Comparison of ENCODE assay signal across 1 cellular context in genomic region chr4:159010563-159011260, GRCh38.
TF ChIP-seq lines count a peak whose summit lies in the region.

No MANE protein-coding gene starts in this region.

TF ChIP-seq in HepG2, 621 proteins besides CTCF, POLR2A, EP300 and RAD21 (continued from another document):
- TF ChIP-seq NFE2L2 (IDR thresholded peaks at IDR 0.05; ENCODE audit: low read length): no peak
- TF ChIP-seq ZNF709 (CRISPR knock-in tag; IDR thresholded peaks at IDR 0.05): no peak
- TF ChIP-seq POLR2AphosphoS5 (IDR thresholded peaks at IDR 0.05; ENCODE audit: low read depth, low read length): no peak
- no peak for TF ChIP-seq HES4 (CRISPR knock-in tag; IDR thresholded peaks at IDR 0.05; ENCODE audit: borderline replicate concordance)
- TF ChIP-seq, protein P1, sequence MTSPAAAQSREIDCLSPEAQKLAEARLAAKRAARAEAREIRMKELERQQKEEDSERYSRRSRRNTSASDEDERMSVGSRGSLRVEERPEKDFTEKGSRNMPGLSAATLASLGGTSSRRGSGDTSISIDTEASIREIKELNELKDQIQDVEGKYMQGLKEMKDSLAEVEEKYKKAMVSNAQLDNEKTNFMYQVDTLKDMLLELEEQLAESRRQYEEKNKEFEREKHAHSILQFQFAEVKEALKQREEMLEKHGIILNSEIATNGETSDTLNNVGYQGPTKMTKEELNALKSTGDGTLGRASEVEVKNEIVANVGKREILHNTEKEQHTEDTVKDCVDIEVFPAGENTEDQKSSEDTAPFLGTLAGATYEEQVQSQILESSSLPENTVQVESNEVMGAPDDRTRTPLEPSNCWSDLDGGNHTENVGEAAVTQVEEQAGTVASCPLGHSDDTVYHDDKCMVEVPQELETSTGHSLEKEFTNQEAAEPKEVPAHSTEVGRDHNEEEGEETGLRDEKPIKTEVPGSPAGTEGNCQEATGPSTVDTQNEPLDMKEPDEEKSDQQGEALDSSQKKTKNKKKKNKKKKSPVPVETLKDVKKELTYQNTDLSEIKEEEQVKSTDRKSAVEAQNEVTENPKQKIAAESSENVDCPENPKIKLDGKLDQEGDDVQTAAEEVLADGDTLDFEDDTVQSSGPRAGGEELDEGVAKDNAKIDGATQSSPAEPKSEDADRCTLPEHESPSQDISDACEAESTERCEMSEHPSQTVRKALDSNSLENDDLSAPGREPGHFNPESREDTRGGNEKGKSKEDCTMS (CRISPR knock-in tag; conservative IDR thresholded peaks at IDR 0.05): no peak
- peak; percentile 76 for TF ChIP-seq PPARG (CRISPR knock-in tag; conservative IDR thresholded peaks at IDR 0.05)
- no peak for TF ChIP-seq FOXK2 (IDR thresholded peaks at IDR 0.05)
- no peak for TF ChIP-seq HIVEP1 (CRISPR knock-in tag; IDR thresholded peaks at IDR 0.05)
- no peak for TF ChIP-seq ZNF382 (CRISPR knock-in tag; IDR thresholded peaks at IDR 0.05; ENCODE audit: borderline replicate concordance)
- no peak for TF ChIP-seq SUZ12 (IDR thresholded peaks at IDR 0.05; ENCODE audit: low read depth, low read length)
- TF ChIP-seq, protein P2, sequence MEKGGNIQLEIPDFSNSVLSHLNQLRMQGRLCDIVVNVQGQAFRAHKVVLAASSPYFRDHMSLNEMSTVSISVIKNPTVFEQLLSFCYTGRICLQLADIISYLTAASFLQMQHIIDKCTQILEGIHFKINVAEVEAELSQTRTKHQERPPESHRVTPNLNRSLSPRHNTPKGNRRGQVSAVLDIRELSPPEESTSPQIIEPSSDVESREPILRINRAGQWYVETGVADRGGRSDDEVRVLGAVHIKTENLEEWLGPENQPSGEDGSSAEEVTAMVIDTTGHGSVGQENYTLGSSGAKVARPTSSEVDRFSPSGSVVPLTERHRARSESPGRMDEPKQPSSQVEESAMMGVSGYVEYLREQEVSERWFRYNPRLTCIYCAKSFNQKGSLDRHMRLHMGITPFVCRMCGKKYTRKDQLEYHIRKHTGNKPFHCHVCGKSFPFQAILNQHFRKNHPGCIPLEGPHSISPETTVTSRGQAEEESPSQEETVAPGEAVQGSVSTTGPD (CRISPR knock-in tag; IDR thresholded peaks at IDR 0.05): no peak
- no peak for TF ChIP-seq ZNF224 (CRISPR knock-in tag; IDR thresholded peaks at IDR 0.05)
- no peak for TF ChIP-seq TBX3 (IDR thresholded peaks at IDR 0.05; ENCODE audit: borderline replicate concordance)
- no peak for TF ChIP-seq MIER2 (CRISPR knock-in tag; IDR thresholded peaks at IDR 0.05)
- no peak for TF ChIP-seq MBD4 (IDR thresholded peaks at IDR 0.05; ENCODE audit: borderline replicate concordance, low read length)
- no peak for TF ChIP-seq ZNF407 (CRISPR knock-in tag; IDR thresholded peaks at IDR 0.05; ENCODE audit: not compliant biosample characterization)
- no peak for TF ChIP-seq ZBTB46 (CRISPR knock-in tag; IDR thresholded peaks at IDR 0.05; ENCODE audit: borderline replicate concordance)
- TF ChIP-seq ZNF431 (CRISPR knock-in tag; IDR thresholded peaks at IDR 0.05; ENCODE audit: borderline replicate concordance, low read depth): no peak
- TF ChIP-seq CENPT (CRISPR knock-in tag; IDR thresholded peaks at IDR 0.05; ENCODE audit: low read depth): no peak
- TF ChIP-seq, protein P3, sequence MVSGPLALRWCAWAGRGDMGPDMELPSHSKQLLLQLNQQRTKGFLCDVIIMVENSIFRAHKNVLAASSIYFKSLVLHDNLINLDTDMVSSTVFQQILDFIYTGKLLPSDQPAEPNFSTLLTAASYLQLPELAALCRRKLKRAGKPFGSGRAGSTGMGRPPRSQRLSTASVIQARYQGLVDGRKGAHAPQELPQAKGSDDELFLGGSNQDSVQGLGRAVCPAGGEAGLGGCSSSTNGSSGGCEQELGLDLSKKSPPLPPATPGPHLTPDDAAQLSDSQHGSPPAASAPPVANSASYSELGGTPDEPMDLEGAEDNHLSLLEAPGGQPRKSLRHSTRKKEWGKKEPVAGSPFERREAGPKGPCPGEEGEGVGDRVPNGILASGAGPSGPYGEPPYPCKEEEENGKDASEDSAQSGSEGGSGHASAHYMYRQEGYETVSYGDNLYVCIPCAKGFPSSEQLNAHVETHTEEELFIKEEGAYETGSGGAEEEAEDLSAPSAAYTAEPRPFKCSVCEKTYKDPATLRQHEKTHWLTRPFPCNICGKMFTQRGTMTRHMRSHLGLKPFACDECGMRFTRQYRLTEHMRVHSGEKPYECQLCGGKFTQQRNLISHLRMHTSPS (CRISPR knock-in tag; IDR thresholded peaks at IDR 0.05; ENCODE audit: low read depth): no peak
- TF ChIP-seq SIX1 (CRISPR knock-in tag; IDR thresholded peaks at IDR 0.05; ENCODE audit: borderline replicate concordance): no peak
- TF ChIP-seq TCF7 (IDR thresholded peaks at IDR 0.05; ENCODE audit: low read depth): no peak
- 0 out of 2 replicates have a peak, but pooled peaks have one; percentile 19 for TF ChIP-seq KAT8 (CRISPR knock-in tag; IDR thresholded peaks at IDR 0.05)
